12 cellular contexts compared by ENCODE assay signal in genomic region chr9:33392506-33393130, GRCh38. TPM values are rescaled to one million over a fixed set of nuclear protein-coding genes. Genes with fewer than 3 reads are reported as not detected.
A peak's percentile ranks its signal among the peaks of the same experiment; 100 is the strongest.
DNase-seq lines count a peak whose midpoint lies in the region; ATAC-seq and TF ChIP-seq lines count a peak whose summit lies in the region.
"Not testable (repeated sequence)": the region's sequence is repeated elsewhere in the genome, so short reads cannot be mapped to it uniquely, and the experiment has no call there.
"Had no signal": no experiment of that assay in that cellular context is flagged by ENCODE, and none has a peak within 500 bp of the region (broad histone marks: within the 10 kb centered on the region; RNA-seq: fewer than 3 reads in every experiment).

No MANE protein-coding gene starts in this region.

- peak overlapping the region; percentile 26 for H3K4me2 ChIP-seq in parathyroid adenoma (ENCODE audit: low read length)

- TF ChIP-seq POLR2A in heart left ventricle (IDR thresholded peaks at IDR 0.05), result not testable (repeated sequence)

- H3K27ac ChIP-seq in colonic mucosa, result not testable (repeated sequence)
- H3K27ac ChIP-seq in heart left ventricle, result peak overlapping the region; percentile 78 to 95 (median 90)
- H3K27ac ChIP-seq in lung (ENCODE audit: low read depth in 1 of 2, low read length in 1 of 2), result peak overlapping the region; percentile 64 to 80
- peak overlapping the region; percentile 99 for H3K27ac ChIP-seq in parathyroid adenoma
- peak overlapping the region; percentile 92 for H3K27ac ChIP-seq in subcutaneous abdominal adipose tissue (ENCODE audit: low read depth, low read length)

- intact Hi-C loops in colonic mucosa (cut with DNase I); heart left ventricle (cut with DNase I): not testable (repeated sequence)

- not testable (repeated sequence) for TF ChIP-seq CTCF in colonic mucosa (IDR thresholded peaks at IDR 0.05); heart left ventricle (IDR thresholded peaks at IDR 0.05); lung (IDR thresholded peaks at IDR 0.05; ENCODE audit: control extremely low read depth, extremely low read depth); parathyroid adenoma (IDR thresholded peaks at IDR 0.05)

- not testable (repeated sequence) for H3K79me2 ChIP-seq in parathyroid adenoma

- not testable (repeated sequence) for H3K9me3 ChIP-seq in colonic mucosa; heart left ventricle; lung (ENCODE audit: control insufficient read depth in 2 of 2, insufficient read depth in 1 of 2, low read length in 1 of 2); parathyroid adenoma (ENCODE audit: control insufficient read depth, low read length); subcutaneous abdominal adipose tissue (ENCODE audit: control insufficient read depth in 5 of 5, low read length in 5 of 5)

- DNase-seq in M059J (ENCODE audit: low read depth), result peak; percentile 24
- peak; percentile 58 for DNase-seq in colonic mucosa
- not testable (repeated sequence) for DNase-seq in heart left ventricle; lung (ENCODE audit: low spot score)
- DNase-seq in iPS-NIHi7 (ENCODE audit: extremely low spot score), result peak; percentile 7

- not testable (repeated sequence) for ATAC-seq in heart left ventricle; lung (ENCODE audit: insufficient read depth, low FRiP score)

- H3K4me3 ChIP-seq in colonic mucosa; heart left ventricle; lung; parathyroid adenoma (ENCODE audit: low read depth, low read length); subcutaneous abdominal adipose tissue (ENCODE audit: low read depth in 1 of 5, low read length in 5 of 5): not testable (repeated sequence)

- not testable (repeated sequence) for H3K27me3 ChIP-seq in colonic mucosa; heart left ventricle; lung (ENCODE audit: control insufficient read depth, insufficient read depth); parathyroid adenoma (ENCODE audit: control insufficient read depth, insufficient read depth, low read length); subcutaneous abdominal adipose tissue (ENCODE audit: control insufficient read depth in 5 of 5, insufficient read depth in 4 of 5, low read length in 5 of 5)

- H3K9ac ChIP-seq in colonic mucosa (ENCODE audit: low read depth in 2 of 2, low read length in 2 of 2); parathyroid adenoma: not testable (repeated sequence)
- H3K9ac ChIP-seq in subcutaneous abdominal adipose tissue (ENCODE audit: low read length in 5 of 5), result peak overlapping the region in 3 of 5 donors; percentile 45 to 54 (median 48)

- not testable (repeated sequence) for H3K4me1 ChIP-seq in colonic mucosa; lung (ENCODE audit: control insufficient read depth in 2 of 2, insufficient read depth in 2 of 2, low read length in 2 of 2)
- H3K4me1 ChIP-seq in heart left ventricle, result peaks cover 0 to 74% (median 28%) of the 10 kb centered on the region in 12 donors
- peaks cover 24% of the 10 kb centered on the region for H3K4me1 ChIP-seq in parathyroid adenoma
- peaks cover 5 to 78% (median 72%) of the 10 kb centered on the region in 5 donors for H3K4me1 ChIP-seq in subcutaneous abdominal adipose tissue (ENCODE audit: control insufficient read depth in 5 of 5, insufficient read depth in 5 of 5, low read length in 5 of 5)

- not testable (repeated sequence) for H3K36me3 ChIP-seq in colonic mucosa; heart left ventricle; lung (ENCODE audit: control insufficient read depth in 2 of 2, insufficient read depth in 2 of 2, low read length in 2 of 2); parathyroid adenoma (ENCODE audit: control insufficient read depth, insufficient read depth, low read length)
- H3K36me3 ChIP-seq in subcutaneous abdominal adipose tissue (ENCODE audit: control insufficient read depth in 5 of 5, insufficient read depth in 5 of 5, low read length in 5 of 5), result peaks cover 0 to 22% (median 5%) of the 10 kb centered on the region in 5 donors

- 45 to 64% (median 53%) methylated on average over 8 to 11 of the region's 11 CpGs for WGBS in heart left ventricle, 4 donors
- WGBS in lung, 2 donors, result 76 to 81% methylated on average over 11 of the region's 11 CpGs

- H2AFZ ChIP-seq in parathyroid adenoma, result not testable (repeated sequence)

RNA-seq across cellular contexts. Expression of gene AQP7, which starts 9.8 kb away (rescaled TPM):
- total RNA-seq in M059J (2014; rRNA removed; shearing (Covaris generic)), result 0.17 TPM in 1 of 2 replicates, not detected in the other
- 10 to 100 TPM in 1 of 2 donors, 1 to 10 TPM in 1; 7.4 to 12.5 TPM for total RNA-seq in colonic mucosa
- total RNA-seq in heart left ventricle, result 100 to 1,000 TPM in 6 of 9 donors, 10 to 100 TPM in 3; 82.5 to 252 (median 113) TPM
- 100 to 1,000 TPM in 1 of 2 donors, 10 to 100 TPM in 1; 32.1 to 216 TPM for polyA plus RNA-seq in heart left ventricle
- total RNA-seq in lung, result 1 to 10 TPM in 1 of 2 donors, under 1 TPM in 1; 0.74 to 3.9 TPM
- polyA plus RNA-seq in lung, result 1 to 10 TPM in 1 of 2 donors, under 1 TPM in 1; 0.80 to 2.2 TPM
- total RNA-seq: A673, GM23338, HT1080, NCI-H460, PC-3 had no signal
- polyA plus RNA-seq: GM23338 had no signal

RNA-seq across cellular contexts. Expression of gene AQP3, which starts 54.8 kb away (rescaled TPM):
- total RNA-seq in M059J (2014; rRNA removed; shearing (Covaris generic)), result 0.57 and 1.1 TPM in 2 replicates
- total RNA-seq in colonic mucosa, result 10 to 100 TPM in 1 of 2 donors, 1 to 10 TPM in 1; 7.2 to 13.3 TPM
- 100 to 1,000 TPM in 1 of 9 donors, 10 to 100 TPM in 6, 1 to 10 TPM in 2; 6.0 to 116 (median 13.3) TPM for total RNA-seq in heart left ventricle
- polyA plus RNA-seq in heart left ventricle, result 10 to 100 TPM in 1 of 2 donors, 1 to 10 TPM in 1; 7.5 to 27.1 TPM
- 100 to 1,000 TPM in 1 of 2 donors, 10 to 100 TPM in 1; 43.9 to 181 TPM for total RNA-seq in lung
- polyA plus RNA-seq in lung, result 100 to 1,000 TPM; 137 to 218 TPM

Comparison
In these comparisons a context has a peak if more than half of its experiments do, and no peak if none do; other contexts are left out.
1. RNA of gene AQP7, which starts 9.8 kb away (total RNA-seq): 82.5 to 252 TPM in heart left ventricle; 7.4 to 12.5 TPM in colonic mucosa, 0.74 to 3.9 TPM in lung and 0.17 TPM in M059J; every median in the first group is over 4 times any median in the second.